In the genomic region with DNA sequence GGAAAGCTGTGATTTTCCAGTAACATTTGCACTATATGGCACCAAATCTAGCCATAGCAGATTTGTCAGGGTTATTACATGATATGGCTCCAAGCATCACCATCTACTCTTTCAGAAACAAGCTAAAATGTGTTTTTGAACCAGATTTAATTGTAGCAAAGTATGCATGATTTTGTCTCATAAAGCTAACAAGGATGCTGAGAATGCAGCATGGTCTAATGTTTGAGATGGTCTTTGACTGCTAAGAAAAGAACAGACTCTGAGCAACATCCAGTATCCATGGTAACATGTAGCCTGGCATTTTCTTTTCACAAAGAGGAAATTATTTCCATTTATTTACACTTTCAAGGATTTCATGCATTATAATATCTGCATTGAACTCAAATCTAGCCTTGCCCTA, we compare ENCODE assay signal across 15 cellular contexts.
DNase-seq lines count a peak whose midpoint lies in the region; FAIRE-seq and TF ChIP-seq lines count a peak whose summit lies in the region.
"Had no signal": no experiment of that assay in that cellular context is flagged by ENCODE, and none has a peak within 500 bp of the region (broad histone marks: within the 10 kb centered on the region; RNA-seq: fewer than 3 reads in every experiment).

No MANE protein-coding gene starts in this region.

- H3K27ac Mint-ChIP-seq in brain, result peak overlapping the region in 3 of 5 experiments; percentile 84 to 93 (median 90)
- H3K27ac Mint-ChIP-seq: CD8-positive, alpha-beta memory T cell had no signal

- no peaks in the 10 kb centered on the region for H3K79me2 ChIP-seq in GM23248 (ENCODE audit: insufficient read depth)

- H3K4me3 Mint-ChIP-seq in brain, result peak overlapping the region in 2 of 5 experiments; percentile 38 to 57
- H3K4me3 Mint-ChIP-seq: CD8-positive, alpha-beta memory T cell had no signal

- in situ Hi-C loops in GM23248 (cut with MboI), result no loop called here

- no peaks in the 10 kb centered on the region for H3K4me1 ChIP-seq in GM23248 (ENCODE audit: insufficient read depth)
- H3K4me1 ChIP-seq: A549, BLaER1, Caco-2 had no signal

- H3F3A ChIP-seq in GM23248 (ENCODE audit: insufficient read depth), result no peaks in the 10 kb centered on the region

- no peak overlapping the region for H3K4me3 ChIP-seq in GM23248
- H3K4me3 ChIP-seq: A549, BLaER1 had no signal

- no peak overlapping the region for H3K4me2 ChIP-seq in GM23248 (ENCODE audit: unreplicated experiment)
- H3K4me2 ChIP-seq: A549, BLaER1 had no signal

- H3K9ac ChIP-seq in GM23248, result no peak overlapping the region
- H3K9ac ChIP-seq: BLaER1 had no signal

- no peaks in the 10 kb centered on the region for H3K27me3 Mint-ChIP-seq in brain

- FAIRE-seq in H54 (lab: Jason Lieb, UNC), result peak; percentile 11
- FAIRE-seq: A549, HepG2, HTR-8/SVneo had no signal

- no peak for TF ChIP-seq CTCF in brain (conservative IDR thresholded peaks at IDR 0.05)

- peaks cover 0 to 7% (median 5%) of the 10 kb centered on the region in 5 experiments for H3K9me3 Mint-ChIP-seq in brain
- H3K9me3 Mint-ChIP-seq: CD8-positive, alpha-beta memory T cell had no signal

- no peak for DNase-seq in H54 (ENCODE audit: insufficient read length, low spot score)
- peak; percentile 43 for DNase-seq in inferior parietal cortex (ENCODE audit: extremely low spot score)
- DNase-seq in superior temporal gyrus (ENCODE audit: extremely low spot score), result peak; percentile 63
- no peak for DNase-seq in AG08396 (ENCODE audit: low spot score)
- no peak for DNase-seq in activated CD4-positive, alpha-beta T cell treated with anti-CD3 and anti-CD28 coated beads for 1 hour
- no peak for DNase-seq in GM23248
- DNase-seq: Caco-2; CD8-positive, alpha-beta memory T cell; DND-41; GF-D8 had no signal

- H4K20me1 ChIP-seq in GM23248 (ENCODE audit: insufficient read depth), result no peaks in the 10 kb centered on the region
- H4K20me1 ChIP-seq: BLaER1 had no signal

- no peaks in the 10 kb centered on the region for H3K27me3 ChIP-seq in GM23248 (replicated peaks; ENCODE audit: insufficient read depth)
- H3K27me3 ChIP-seq: BLaER1 had no signal

- H3K27ac ChIP-seq in GM23248, result no peak overlapping the region
- H3K27ac ChIP-seq: A549, BLaER1 had no signal

- TF ChIP-seq POLR2A in H54 (IDR thresholded peaks at IDR 0.05; ENCODE audit: low read depth, low read length), result no peak

- peaks cover 27% of the 10 kb centered on the region for H3K4me1 Mint-ChIP-seq in brain
- H3K4me1 Mint-ChIP-seq: CD8-positive, alpha-beta memory T cell had no signal

- no peak overlapping the region for H2AFZ ChIP-seq in GM23248

- H3K9me3 ChIP-seq in GM23248 (ENCODE audit: low read depth), result no peaks in the 10 kb centered on the region
- H3K9me3 ChIP-seq: A549, BLaER1, Caco-2 had no signal

- H3K36me3 ChIP-seq in GM23248 (ENCODE audit: low read depth), result no peaks in the 10 kb centered on the region
- H3K36me3 ChIP-seq: BLaER1 had no signal

- peaks cover 8% of the 10 kb centered on the region for H3K36me3 Mint-ChIP-seq in brain
- H3K36me3 Mint-ChIP-seq: CD8-positive, alpha-beta memory T cell had no signal

- peaks cover 5% of the 10 kb centered on the region; the same call in 1 of the 2 replicates for H3K9me2 ChIP-seq in GM23248 (ENCODE audit: insufficient read depth)

Comparison
In these comparisons a context has a peak if more than half of its experiments do, and no peak if none do; other contexts are left out.
1. DNase-seq: peak in inferior parietal cortex (single experiment) and superior temporal gyrus (single experiment); none in H54 (single experiment), AG08396 (single experiment), activated CD4-positive, alpha-beta T cell treated with anti-CD3 and anti-CD28 coated beads for 1 hour (single experiment) and GM23248 (single experiment).